In genomic region chr7:107111196-107111595, GRCh38 we compare ENCODE assay signal across 1 cellular context.
TF ChIP-seq lines count a peak whose summit lies in the region.

No MANE protein-coding gene starts in this region.

TF ChIP-seq in WTC11, 78 proteins besides CTCF, POLR2A, EP300 and RAD21 (continued from another document):
- TF ChIP-seq ATF6 (CRISPR knock-in tag; IDR thresholded peaks at IDR 0.05) (no peak), FOXK1 (CRISPR knock-in tag; IDR thresholded peaks at IDR 0.05) (no peak), ZNF219 (CRISPR knock-in tag; IDR thresholded peaks at IDR 0.05; ENCODE audit: borderline replicate concordance) (no peak), ZNF671 (CRISPR knock-in tag; IDR thresholded peaks at IDR 0.05) (no peak), CDX4 (CRISPR knock-in tag; IDR thresholded peaks at IDR 0.05; ENCODE audit: borderline replicate concordance) (no peak), ARID4B (CRISPR knock-in tag; IDR thresholded peaks at IDR 0.05; ENCODE audit: borderline replicate concordance) (no peak), ATF1 (CRISPR knock-in tag; IDR thresholded peaks at IDR 0.05) (no peak), FOXJ3 (CRISPR knock-in tag; IDR thresholded peaks at IDR 0.05; ENCODE audit: borderline replicate concordance) (no peak), ZNF138 (CRISPR knock-in tag; conservative IDR thresholded peaks at IDR 0.05) (no peak)
